ENCODE assay signal across 8 cellular contexts in genomic region chr9:95494022-95494415, GRCh38. TPM values are rescaled to one million over a fixed set of nuclear protein-coding genes. Genes with fewer than 3 reads are reported as not detected.
DNase-seq lines count a peak whose midpoint lies in the region; ATAC-seq and TF ChIP-seq lines count a peak whose summit lies in the region.

No MANE protein-coding gene starts in this region.

- TF ChIP-seq CTCF in GM06990 (IDR thresholded peaks at IDR 0.05; ENCODE audit: insufficient read depth, low read length, poor library complexity, severe bottlenecking) (no peak), tibial nerve (IDR thresholded peaks at IDR 0.05) (no peak), A673 (conservative IDR thresholded peaks at IDR 0.05; ENCODE audit: low read depth, low read length) (no peak)

- H3K4me3 ChIP-seq in GM06990 (replicated peaks; ENCODE audit: low read depth, low read length) (peak overlapping the region; percentile 65), esophagus (ENCODE audit: low read depth in 1 of 2, low read length in 2 of 2) (no peak overlapping the region), tibial nerve (no peak overlapping the region), A673 (ENCODE audit: low read depth, low read length, poor library complexity, severe bottlenecking) (no peak overlapping the region)

- ATAC-seq in SK-N-SH treated with all-trans-retinoic acid at 6 μM for 48 hours, result peak; percentile 93

- DNase-seq in GM06990 (ENCODE audit: extremely low read depth, insufficient read length) (peak; percentile 61), HT-29 (ENCODE audit: low spot score) (peak; percentile 64), tibial nerve (ENCODE audit: low spot score in 2 of 2) (no peak), A673 (ENCODE audit: low spot score) (no peak)
- DNase-seq in effector CD8-positive, alpha-beta T cell (lab: John Stamatoyannopoulos, UW), result no peak
- no peak for DNase-seq in activated CD4-positive, CD25-positive, alpha-beta regulatory T cell treated with anti-CD3 and anti-CD28 coated beads, Interleukin-2, amount 50 U/mL, for 72 hours

- POLR2A ChIA-PET in A673 (lab: Charles Lee; ENCODE audit: low non-redundant PET), result no interaction called here

- peaks cover 0 to 12% of the 10 kb centered on the region in 2 donors for H3K4me1 ChIP-seq in esophagus (ENCODE audit: control insufficient read depth in 2 of 2, insufficient read depth in 2 of 2, low read length in 1 of 2)
- peaks cover 0 to 88% (median 26%) of the 10 kb centered on the region in 4 donors for H3K4me1 ChIP-seq in tibial nerve
- H3K4me1 ChIP-seq in A673 (ENCODE audit: insufficient read depth, low read length, poor library complexity, severe bottlenecking), result peaks cover 67% of the 10 kb centered on the region

- CTCF ChIA-PET in A673 (lab: Charles Lee), result interaction anchor here (0.5 kb wide), 1 partner anchor 719 kb away, joined by 3 read pairs; no protein-coding TSS in a partner anchor

- H3K36me3 ChIP-seq in GM06990 (ENCODE audit: control insufficient read depth, insufficient read depth, low read length) (no peaks in the 10 kb centered on the region), esophagus (ENCODE audit: control insufficient read depth in 2 of 2, insufficient read depth in 2 of 2, low read length in 1 of 2) (no peaks in the 10 kb centered on the region), tibial nerve (peaks cover 0 to 6% (median 0%) of the 10 kb centered on the region in 3 donors), A673 (ENCODE audit: insufficient read depth, low read length, poor library complexity, severe bottlenecking) (peaks cover 2% of the 10 kb centered on the region)

- no peak for TF ChIP-seq POLR2A in tibial nerve (IDR thresholded peaks at IDR 0.05)

- intact Hi-C loops in A673 (cut with micrococcal nuclease; ENCODE audit: unreplicated experiment), result no loop called here

- no TSS peak for BruUV-seq in A673 (replicated peaks; lab: Mats Ljungman, UMichigan)

- H3K27ac ChIP-seq in esophagus (ENCODE audit: low read depth in 2 of 2, low read length in 1 of 2) (peak overlapping the region; percentile 21 to 58), tibial nerve (peak overlapping the region in 3 of 4 donors; percentile 20 to 46 (median 36)), A673 (ENCODE audit: low read depth, low read length, poor library complexity, severe bottlenecking) (no peak overlapping the region)

- no peaks in the 10 kb centered on the region for H3K27me3 ChIP-seq in GM06990 (replicated peaks; ENCODE audit: control insufficient read depth, insufficient read depth, low read length)
- H3K27me3 ChIP-seq in esophagus (ENCODE audit: control insufficient read depth in 1 of 2, insufficient read depth in 2 of 2, low read length in 2 of 2), result no peaks in the 10 kb centered on the region
- no peaks in the 10 kb centered on the region for H3K27me3 ChIP-seq in tibial nerve
- H3K27me3 ChIP-seq in A673 (replicated peaks; ENCODE audit: insufficient read depth, low read depth, low read length, poor library complexity), result no peaks in the 10 kb centered on the region

- no peaks in the 10 kb centered on the region for H3K9me3 ChIP-seq in esophagus (ENCODE audit: control insufficient read depth in 2 of 2, insufficient read depth in 1 of 2, low read depth in 1 of 2, low read length in 1 of 2)
- no peaks in the 10 kb centered on the region for H3K9me3 ChIP-seq in tibial nerve
- no peaks in the 10 kb centered on the region for H3K9me3 ChIP-seq in A673 (ENCODE audit: low read depth, low read length, poor library complexity, severe bottlenecking)

- TF ChIP-seq EP300 in tibial nerve (IDR thresholded peaks at IDR 0.05), result no peak

- 80 to 83% methylated on average over 26 of the region's 26 CpGs for WGBS in esophagus, 2 donors
- WGBS in tibial nerve, 2 donors, result 80 to 84% methylated on average over 25 to 26 of the region's 26 CpGs

TF ChIP-seq in SK-N-SH treated with all-trans-retinoic acid at 6 μM for 48 hours, 23 proteins besides CTCF, POLR2A, EP300 and RAD21:
- TF ChIP-seq TCF4 (CRISPR knock-in tag; IDR thresholded peaks at IDR 0.05; ENCODE audit: borderline replicate concordance) (peak; percentile 61; the same call in 1 of the 2 replicates), SNAI2 (CRISPR knock-in tag; IDR thresholded peaks at IDR 0.05) (0 out of 2 replicates have a peak, but pooled peaks have one; percentile 9), CSRNP3 (CRISPR knock-in tag; IDR thresholded peaks at IDR 0.05) (no peak), GLIS3 (CRISPR knock-in tag; IDR thresholded peaks at IDR 0.05) (no peak)

RNA-seq across cellular contexts. Expression of gene PTCH1, which starts 22.8 kb away (rescaled TPM):
- total RNA-seq in HT-29 (2014; rRNA removed; shearing (Covaris generic)), result 5.9 and 6.6 TPM in 2 replicates
- polyA plus RNA-seq in esophagus, result 1 to 10 TPM; 2.4 to 2.8 TPM
- 100 to 1,000 TPM in 1 of 4 donors, 10 to 100 TPM in 3; 39.0 to 173 (median 86.6) TPM for total RNA-seq in tibial nerve
- 32.6 and 36.5 TPM in 2 replicates for total RNA-seq in A673 (2021)

Comparison
In these comparisons a context has a peak if more than half of its experiments do, and no peak if none do; other contexts are left out.
1. DNase-seq: peak in GM06990 (single experiment) and HT-29 (single experiment); none in tibial nerve (0 of 2), A673 (single experiment), effector CD8-positive, alpha-beta T cell (single experiment) and activated CD4-positive, CD25-positive, alpha-beta regulatory T cell treated with anti-CD3 and anti-CD28 coated beads, Interleukin-2, amount 50 U/mL, for 72 hours (single experiment).